ENCODE assay signal across 25 cellular contexts in genomic region chr2:214328941-214329340, GRCh38.
DNase-seq lines count a peak whose midpoint lies in the region; TF ChIP-seq lines count a peak whose summit lies in the region.
"Had no signal": no experiment of that assay in that cellular context is flagged by ENCODE, and none has a peak within 500 bp of the region (broad histone marks: within the 10 kb centered on the region; RNA-seq: fewer than 3 reads in every experiment).

No MANE protein-coding gene starts in this region.

- H3K36me3 ChIP-seq in neuron (ENCODE audit: insufficient read depth, low read length) (no peaks in the 10 kb centered on the region), tibial nerve (no peaks in the 10 kb centered on the region)
- H3K36me3 ChIP-seq: breast epithelium, HAP-1, heart left ventricle, left lung, Peyer's patch, SJSA1, uterus had no signal

- no peak for TF ChIP-seq CTCF in tibial nerve (IDR thresholded peaks at IDR 0.05)

- DNase-seq in amygdala (lab: John Stamatoyannopoulos, UW) (peak in 47 of 56 donors; percentile 6 to 93 (median 61)), globus pallidus (ENCODE audit: low spot score) (peak; percentile 99), tibial nerve (ENCODE audit: low spot score in 2 of 2) (no peak), SIG-M5 treated with dmso at 0.1 percent for 504 hours (lab: John Stamatoyannopoulos, UW; ENCODE audit: unreplicated experiment) (no peak), SKM-1 treated with dmso at 0.1 percent for 144 hours (lab: John Stamatoyannopoulos, UW; ENCODE audit: unreplicated experiment) (no peak), NCI-H1105 (lab: John Stamatoyannopoulos, UW) (no peak)
- DNase-seq: activated CD4-positive, alpha-beta T cell treated with anti-CD3 and anti-CD28 coated beads for 4 hours; activated CD8-positive, alpha-beta memory T cell treated with anti-CD3 and anti-CD28 coated beads for 24 hours; activated gamma-delta T cell treated with Interleukin-2 at 50 U/mL for 16 hours; activated naive CD8-positive, alpha-beta T cell treated with anti-CD3 and anti-CD28 coated beads, Interleukin-2, amount 50 U/mL, for 24 hours; activated T-cell treated with anti-CD3 and anti-CD28 coated beads, Interleukin-2, amount 50 U/mL, for 1 hour; heart left ventricle; left lung; NCI-H146; NCI-H2171 treated with DMSO at 0.1 percent for 48 hours; NCI-H524; Peyer's patch; small intestine; stimulated activated CD4-positive, alpha-beta T cell treated with anti-CD3 and anti-CD28 coated beads, Interleukin-1b, Interleukin-23, amount 100 ng/mL, for 48 hours; uterus had no signal

- H3K27me3 ChIP-seq in neuron (ENCODE audit: insufficient read depth, low read length): no peaks in the 10 kb centered on the region
- H3K27me3 ChIP-seq in tibial nerve: no peaks in the 10 kb centered on the region
- H3K27me3 ChIP-seq: breast epithelium, heart left ventricle, left lung, Peyer's patch, uterus had no signal

- TF ChIP-seq EP300 in tibial nerve (IDR thresholded peaks at IDR 0.05): peak in 1 of 2 donors; percentile 17

- H2AFZ ChIP-seq in neuron (ENCODE audit: low read depth, low read length): peak overlapping the region; percentile 74

- H3K4me1 ChIP-seq in neuron (ENCODE audit: insufficient read depth, low read length) (peaks cover 16% of the 10 kb centered on the region), tibial nerve (no peaks in the 10 kb centered on the region)
- H3K4me1 ChIP-seq: breast epithelium, HAP-1, heart left ventricle, left lung, Peyer's patch, SJSA1, uterus had no signal

- H3K27ac ChIP-seq in tibial nerve: peak overlapping the region in 3 of 4 donors; percentile 28 to 79 (median 74)
- H3K27ac ChIP-seq: breast epithelium, heart left ventricle, KMS-11, left lung, Peyer's patch, SJSA1, uterus had no signal

- 54 to 63% methylated on average over 3 of the region's 3 CpGs for WGBS in tibial nerve, 2 donors

- H3K4me3 ChIP-seq in neuron (ENCODE audit: low read length): no peak overlapping the region
- no peak overlapping the region for H3K4me3 ChIP-seq in tibial nerve
- H3K4me3 ChIP-seq: breast epithelium, HAP-1, heart left ventricle, left lung, Peyer's patch, SJSA1, uterus had no signal

- TF ChIP-seq POLR2A in tibial nerve (IDR thresholded peaks at IDR 0.05): no peak

- H3K9me3 ChIP-seq in neuron (ENCODE audit: low read length): no peaks in the 10 kb centered on the region
- H3K9me3 ChIP-seq in tibial nerve: no peaks in the 10 kb centered on the region
- H3K9me3 ChIP-seq: breast epithelium, HAP-1, heart left ventricle, left lung, Peyer's patch, SJSA1, uterus had no signal

Comparison
In these comparisons a context has a peak if more than half of its experiments do, and no peak if none do; other contexts are left out.
1. DNase-seq: peak in amygdala (47 of 56) and globus pallidus (single experiment); none in tibial nerve (0 of 2), SIG-M5 treated with dmso at 0.1 percent for 504 hours (single experiment), SKM-1 treated with dmso at 0.1 percent for 144 hours (single experiment) and NCI-H1105 (single experiment).